In genomic region chr7:123398931-123399330, GRCh38 we compare ENCODE assay signal across 26 cellular contexts.
"Had no signal": no experiment of that assay in that cellular context is flagged by ENCODE, and none has a peak within 500 bp of the region (broad histone marks: within the 10 kb centered on the region; RNA-seq: fewer than 3 reads in every experiment).

No MANE protein-coding gene starts in this region.

- H3K4me2 ChIP-seq: hepatocyte had no signal

- H3K9me3 ChIP-seq: breast epithelium, esophagus squamous epithelium, pancreas, psoas muscle, right atrium auricular region, tibial nerve had no signal

- DNase-seq: activated CD4-positive, alpha-beta memory T cell treated with anti-CD3 and anti-CD28 coated beads for 36 hours; activated CD4-positive, alpha-beta T cell treated with anti-CD3 and anti-CD28 coated beads, Interleukin-2, amount 10 ng/mL, durations not matched to agents 24 days and 14 days; activated CD4-positive, CD25-positive, alpha-beta regulatory T cell treated with anti-CD3 and anti-CD28 coated beads, Interleukin-2, amount 50 U/mL, for 72 hours; activated CD8-positive, alpha-beta memory T cell treated with anti-CD3 and anti-CD28 coated beads, Interleukin-2, amount 50 U/mL, for 4 hours; activated gamma-delta T cell; activated naive CD4-positive, alpha-beta T cell treated with anti-CD3 and anti-CD28 coated beads, Interleukin-2, amount 10 ng/mL, durations not matched to agents 7 days and 5 days; activated naive CD8-positive, alpha-beta T cell treated with anti-CD3 and anti-CD28 coated beads, Interleukin-2, amount 10 ng/mL, durations not matched to agents 7 days and 5 days; activated T-cell treated with anti-CD3 and anti-CD28 coated beads, Interleukin-2, amount 50 U/mL, for 1 hour; central memory CD4-positive, alpha-beta T cell; dermis blood vessel endothelial cell; effector CD4-positive, alpha-beta T cell; esophagus squamous epithelium; foreskin melanocyte; midbrain; naive thymus-derived CD4-positive, alpha-beta T cell; nucleus accumbens; pancreas; psoas muscle; stimulated activated CD4-positive, alpha-beta T cell treated with anti-CD3 and anti-CD28 coated beads, Interleukin-15, amount 100 ng/mL, for 24 hours; stimulated activated CD4-positive, alpha-beta T cell treated with anti-CD3 and anti-CD28 coated beads, Interleukin-2, amount 100 ng/mL, for 24 hours; stimulated activated naive CD4-positive, alpha-beta T cell; T-helper 9 cell had no signal

- H3K27ac ChIP-seq: breast epithelium, esophagus squamous epithelium, hepatocyte, pancreas, psoas muscle, right atrium auricular region, tibial nerve had no signal

- H2AFZ ChIP-seq: hepatocyte had no signal

- H3K4me1 ChIP-seq: breast epithelium, esophagus squamous epithelium, pancreas, psoas muscle, right atrium auricular region, tibial nerve had no signal

- H3K79me2 ChIP-seq: hepatocyte had no signal

- H3K27me3 ChIP-seq: breast epithelium, esophagus squamous epithelium, hepatocyte, pancreas, right atrium auricular region, tibial nerve had no signal

- H3K36me3 ChIP-seq: breast epithelium, esophagus squamous epithelium, pancreas, right atrium auricular region, tibial nerve had no signal

- H3K4me3 ChIP-seq: breast epithelium, esophagus squamous epithelium, hepatocyte, pancreas, psoas muscle, right atrium auricular region, tibial nerve had no signal
